In the genomic region with DNA sequence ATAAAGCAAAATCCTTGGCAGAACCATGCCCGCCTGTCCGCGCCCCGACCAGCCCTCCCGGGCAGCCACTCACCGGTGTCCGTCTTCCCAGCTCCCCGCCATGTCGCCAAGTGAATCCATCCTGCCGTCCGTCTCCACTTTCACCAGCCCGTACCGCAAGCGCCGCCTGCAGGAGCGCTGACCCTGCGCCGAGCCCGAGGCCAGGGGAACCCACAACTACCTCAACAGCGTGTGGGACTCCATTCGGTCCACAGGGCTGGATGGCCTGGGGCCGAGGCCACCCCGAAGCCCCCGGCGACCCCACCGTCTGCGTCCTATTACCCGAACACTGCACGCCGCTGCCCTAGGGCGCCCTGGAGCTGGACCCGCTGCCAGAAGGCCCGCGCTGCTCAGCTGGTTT, we compare ENCODE assay signal across 7 cellular contexts.
DNase-seq lines count a peak whose midpoint lies in the region; ATAC-seq and TF ChIP-seq lines count a peak whose summit lies in the region.
"Not testable (repeated sequence)": the region's sequence is repeated elsewhere in the genome, so short reads cannot be mapped to it uniquely, and the experiment has no call there.

No MANE protein-coding gene starts in this region.

- H3K4me3 ChIP-seq in fibroblast of pulmonary artery (replicated peaks; ENCODE audit: low read depth, low read length), result peak overlapping the region; percentile 32

- peak; percentile 64 for TF ChIP-seq CTCF in GM13977 (IDR thresholded peaks at IDR 0.05; ENCODE audit: extremely low read depth, insufficient read depth, missing control alignments)
- TF ChIP-seq CTCF in fibroblast of pulmonary artery (IDR thresholded peaks at IDR 0.05; ENCODE audit: low read length, missing control alignments), result peak; percentile 29

- in situ Hi-C loops in GM13977 (cut with MboI; ENCODE audit: low pct_unique_long_range_greater_than_20kb, low sequenced_read_pairs, unreplicated experiment), result not testable (repeated sequence)

- DNase-seq in GM13977 (ENCODE audit: low spot score), result not testable (repeated sequence)
- DNase-seq in RPMI8226 (peak; percentile 68), anterior cingulate cortex (lab: John Stamatoyannopoulos, UW) (peak in 49 of 58 donors; percentile 4 to 75 (median 33)), fibroblast of pulmonary artery (ENCODE audit: low read depth) (peak; percentile 47), left lobe of liver (ENCODE audit: low spot score) (peak; percentile 72), retina (peak; percentile 80)

- ATAC-seq in HG03045 (IDR thresholded peaks at IDR 0.05; ENCODE audit: unreplicated experiment), result peak; percentile 74
- peak; percentile 94 for ATAC-seq in left lobe of liver
